1 cellular context compared by ENCODE assay signal in the genomic region with DNA sequence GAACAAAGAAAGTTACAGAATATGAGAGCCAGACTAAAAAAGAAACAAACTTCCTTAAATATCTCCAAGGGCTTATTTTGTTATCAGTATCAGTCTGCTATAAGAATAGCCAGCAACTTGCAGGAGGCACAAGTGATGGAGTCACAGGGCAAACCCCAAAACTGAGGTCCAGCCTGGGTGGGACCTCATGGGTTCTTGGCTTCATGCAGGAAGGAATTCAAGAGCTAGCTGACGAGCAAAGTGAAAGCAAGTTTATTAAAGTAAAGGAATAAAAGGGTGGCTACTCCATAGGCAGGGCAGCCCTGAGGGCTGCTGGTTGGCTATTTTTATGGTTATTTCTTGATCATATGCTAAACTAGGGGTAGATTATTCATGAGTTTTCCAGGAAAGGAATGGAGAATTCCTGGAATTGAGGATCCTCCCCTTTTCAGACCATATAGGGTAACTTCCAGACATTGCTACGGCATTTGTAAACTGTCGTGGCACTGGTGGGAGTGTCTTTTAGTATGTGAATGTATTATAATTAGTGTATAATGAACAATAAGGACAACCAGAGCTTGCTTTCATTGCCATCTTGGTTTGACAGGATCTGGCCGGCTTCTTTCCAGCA.
TF ChIP-seq lines count a peak whose summit lies in the region.

No MANE protein-coding gene starts in this region.

TF ChIP-seq in IMR-90, 13 proteins besides CTCF, POLR2A, EP300 and RAD21:
- no peak for TF ChIP-seq MAFK (IDR thresholded peaks at IDR 0.05; ENCODE audit: low read depth, low read length)
- TF ChIP-seq RFX5 (IDR thresholded peaks at IDR 0.05; ENCODE audit: low read depth, low read length), result no peak
- no peak for TF ChIP-seq MXI1 (IDR thresholded peaks at IDR 0.05; ENCODE audit: borderline replicate concordance, low read depth, low read length)
- TF ChIP-seq CEBPB (IDR thresholded peaks at IDR 0.05; ENCODE audit: low read depth, low read length), result no peak
- TF ChIP-seq CHD1 (IDR thresholded peaks at IDR 0.05; ENCODE audit: low read depth, low read length), result no peak
- TF ChIP-seq NFE2L2 (IDR thresholded peaks at IDR 0.05; ENCODE audit: low read depth, low read length), result no peak
- TF ChIP-seq MAZ (IDR thresholded peaks at IDR 0.05; ENCODE audit: borderline replicate concordance, low read depth, low read length), result no peak
- TF ChIP-seq, protein P1, sequence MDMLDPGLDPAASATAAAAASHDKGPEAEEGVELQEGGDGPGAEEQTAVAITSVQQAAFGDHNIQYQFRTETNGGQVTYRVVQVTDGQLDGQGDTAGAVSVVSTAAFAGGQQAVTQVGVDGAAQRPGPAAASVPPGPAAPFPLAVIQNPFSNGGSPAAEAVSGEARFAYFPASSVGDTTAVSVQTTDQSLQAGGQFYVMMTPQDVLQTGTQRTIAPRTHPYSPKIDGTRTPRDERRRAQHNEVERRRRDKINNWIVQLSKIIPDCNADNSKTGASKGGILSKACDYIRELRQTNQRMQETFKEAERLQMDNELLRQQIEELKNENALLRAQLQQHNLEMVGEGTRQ (IDR thresholded peaks at IDR 0.05; ENCODE audit: low read depth, low read length), result no peak
- TF ChIP-seq, protein P2, sequence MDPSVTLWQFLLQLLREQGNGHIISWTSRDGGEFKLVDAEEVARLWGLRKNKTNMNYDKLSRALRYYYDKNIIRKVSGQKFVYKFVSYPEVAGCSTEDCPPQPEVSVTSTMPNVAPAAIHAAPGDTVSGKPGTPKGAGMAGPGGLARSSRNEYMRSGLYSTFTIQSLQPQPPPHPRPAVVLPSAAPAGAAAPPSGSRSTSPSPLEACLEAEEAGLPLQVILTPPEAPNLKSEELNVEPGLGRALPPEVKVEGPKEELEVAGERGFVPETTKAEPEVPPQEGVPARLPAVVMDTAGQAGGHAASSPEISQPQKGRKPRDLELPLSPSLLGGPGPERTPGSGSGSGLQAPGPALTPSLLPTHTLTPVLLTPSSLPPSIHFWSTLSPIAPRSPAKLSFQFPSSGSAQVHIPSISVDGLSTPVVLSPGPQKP (IDR thresholded peaks at IDR 0.05; ENCODE audit: borderline replicate concordance, low read depth, low read length), result no peak
- no peak for TF ChIP-seq SMC3 (IDR thresholded peaks at IDR 0.05; ENCODE audit: low read depth, low read length)
- no peak for TF ChIP-seq BHLHE40 (IDR thresholded peaks at IDR 0.05; ENCODE audit: low read depth, low read length)
- no peak for TF ChIP-seq FOS (IDR thresholded peaks at IDR 0.05; ENCODE audit: low read depth, low read length)
- no peak for TF ChIP-seq RCOR1 (IDR thresholded peaks at IDR 0.05; ENCODE audit: insufficient replicate concordance, low read length)
